1 cellular context compared by ENCODE assay signal in the genomic region with DNA sequence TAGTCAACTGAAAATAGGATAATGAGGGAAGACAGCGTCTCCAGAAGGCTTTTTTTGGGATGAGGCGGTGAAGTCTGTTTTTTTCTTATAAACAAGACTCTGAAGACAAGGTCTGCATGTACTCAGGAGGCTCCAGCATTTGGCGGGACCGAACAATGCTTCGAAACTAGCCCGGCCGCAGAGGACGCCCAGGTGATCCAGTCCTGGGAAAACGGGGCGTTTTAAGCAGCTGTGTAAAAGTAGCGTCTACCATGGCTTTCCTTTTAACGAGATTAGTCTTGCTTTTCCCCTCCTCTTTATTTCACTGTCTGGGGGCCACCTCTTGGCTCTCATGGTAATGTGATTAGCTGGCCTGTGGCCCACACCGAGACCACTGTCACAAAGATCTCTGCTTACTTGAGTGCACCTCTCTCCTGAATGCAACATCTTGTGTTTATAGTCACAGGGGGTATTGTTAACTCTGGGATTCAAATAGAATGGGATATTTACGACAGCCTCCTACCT.
TF ChIP-seq lines count a peak whose summit lies in the region.

No MANE protein-coding gene starts in this region.

TF ChIP-seq in GM23338, 12 proteins besides CTCF, POLR2A, EP300 and RAD21 (continued from another document):
- TF ChIP-seq ZNF462 (CRISPR knock-in tag; IDR thresholded peaks at IDR 0.05), result no peak
- TF ChIP-seq, protein P1, sequence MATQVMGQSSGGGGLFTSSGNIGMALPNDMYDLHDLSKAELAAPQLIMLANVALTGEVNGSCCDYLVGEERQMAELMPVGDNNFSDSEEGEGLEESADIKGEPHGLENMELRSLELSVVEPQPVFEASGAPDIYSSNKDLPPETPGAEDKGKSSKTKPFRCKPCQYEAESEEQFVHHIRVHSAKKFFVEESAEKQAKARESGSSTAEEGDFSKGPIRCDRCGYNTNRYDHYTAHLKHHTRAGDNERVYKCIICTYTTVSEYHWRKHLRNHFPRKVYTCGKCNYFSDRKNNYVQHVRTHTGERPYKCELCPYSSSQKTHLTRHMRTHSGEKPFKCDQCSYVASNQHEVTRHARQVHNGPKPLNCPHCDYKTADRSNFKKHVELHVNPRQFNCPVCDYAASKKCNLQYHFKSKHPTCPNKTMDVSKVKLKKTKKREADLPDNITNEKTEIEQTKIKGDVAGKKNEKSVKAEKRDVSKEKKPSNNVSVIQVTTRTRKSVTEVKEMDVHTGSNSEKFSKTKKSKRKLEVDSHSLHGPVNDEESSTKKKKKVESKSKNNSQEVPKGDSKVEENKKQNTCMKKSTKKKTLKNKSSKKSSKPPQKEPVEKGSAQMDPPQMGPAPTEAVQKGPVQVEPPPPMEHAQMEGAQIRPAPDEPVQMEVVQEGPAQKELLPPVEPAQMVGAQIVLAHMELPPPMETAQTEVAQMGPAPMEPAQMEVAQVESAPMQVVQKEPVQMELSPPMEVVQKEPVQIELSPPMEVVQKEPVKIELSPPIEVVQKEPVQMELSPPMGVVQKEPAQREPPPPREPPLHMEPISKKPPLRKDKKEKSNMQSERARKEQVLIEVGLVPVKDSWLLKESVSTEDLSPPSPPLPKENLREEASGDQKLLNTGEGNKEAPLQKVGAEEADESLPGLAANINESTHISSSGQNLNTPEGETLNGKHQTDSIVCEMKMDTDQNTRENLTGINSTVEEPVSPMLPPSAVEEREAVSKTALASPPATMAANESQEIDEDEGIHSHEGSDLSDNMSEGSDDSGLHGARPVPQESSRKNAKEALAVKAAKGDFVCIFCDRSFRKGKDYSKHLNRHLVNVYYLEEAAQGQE (IDR thresholded peaks at IDR 0.05; ENCODE audit: unreplicated experiment), result no peak
- no peak for TF ChIP-seq STAT1 (IDR thresholded peaks at IDR 0.05; ENCODE audit: unreplicated experiment)
